ENCODE assay signal across 21 cellular contexts in the genomic region with DNA sequence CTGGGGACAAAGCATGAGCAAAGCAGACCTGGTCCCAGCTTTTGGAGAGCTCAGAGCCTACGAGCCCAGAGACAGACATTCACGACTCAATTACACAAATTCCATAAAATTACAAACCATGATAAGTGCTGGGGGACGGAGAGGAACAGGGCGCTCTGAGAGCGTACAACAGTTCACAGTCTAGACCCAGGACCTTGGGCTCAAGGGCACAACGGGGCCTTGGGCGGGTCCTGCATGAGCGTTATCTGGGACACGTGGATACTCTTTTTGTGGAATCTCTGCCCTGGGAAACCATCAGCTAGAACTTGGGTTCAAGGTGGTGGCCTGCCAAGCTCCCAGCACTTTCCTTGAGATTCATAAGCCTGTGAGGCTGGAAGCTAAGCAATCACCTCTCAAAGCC.
"Had no signal": no experiment of that assay in that cellular context is flagged by ENCODE, and none has a peak within 500 bp of the region (broad histone marks: within the 10 kb centered on the region; RNA-seq: fewer than 3 reads in every experiment).

No MANE protein-coding gene starts in this region.

- H3K9me2 ChIP-seq: SK-N-SH had no signal

- H3K9me3 ChIP-seq: MG63, SK-N-SH had no signal

- DNase-seq: KBM-7, MG63, NCI-H1092, NCI-H1105 treated with DMSO at 0.1 percent for 48 hours, NCI-H1417 treated with DMSO at 0.1 percent for 48 hours, NCI-H146, NCI-H1694 treated with DMSO at 0.1 percent for 48 hours, NCI-H1930, NCI-H2081, NCI-H2107, NCI-H2227 treated with DMSO at 0.1 percent for 48 hours, NCI-H446, NCI-H510A, NCI-H524 treated with DMSO at 0.1 percent for 48 hours, NCI-H69, NCI-H774, RPMI8226, SHP77, SK-N-SH, SW 1271 had no signal

- H3K36me3 ChIP-seq: MG63 had no signal

- FAIRE-seq: RCC 7860 had no signal

- H3K4me3 ChIP-seq: MG63 had no signal

- H3K27me3 ChIP-seq: MG63 had no signal

- H3K9ac ChIP-seq: SK-N-SH had no signal

- H3K4me2 ChIP-seq: SK-N-SH had no signal
